8 cellular contexts compared by ENCODE assay signal in the genomic region with DNA sequence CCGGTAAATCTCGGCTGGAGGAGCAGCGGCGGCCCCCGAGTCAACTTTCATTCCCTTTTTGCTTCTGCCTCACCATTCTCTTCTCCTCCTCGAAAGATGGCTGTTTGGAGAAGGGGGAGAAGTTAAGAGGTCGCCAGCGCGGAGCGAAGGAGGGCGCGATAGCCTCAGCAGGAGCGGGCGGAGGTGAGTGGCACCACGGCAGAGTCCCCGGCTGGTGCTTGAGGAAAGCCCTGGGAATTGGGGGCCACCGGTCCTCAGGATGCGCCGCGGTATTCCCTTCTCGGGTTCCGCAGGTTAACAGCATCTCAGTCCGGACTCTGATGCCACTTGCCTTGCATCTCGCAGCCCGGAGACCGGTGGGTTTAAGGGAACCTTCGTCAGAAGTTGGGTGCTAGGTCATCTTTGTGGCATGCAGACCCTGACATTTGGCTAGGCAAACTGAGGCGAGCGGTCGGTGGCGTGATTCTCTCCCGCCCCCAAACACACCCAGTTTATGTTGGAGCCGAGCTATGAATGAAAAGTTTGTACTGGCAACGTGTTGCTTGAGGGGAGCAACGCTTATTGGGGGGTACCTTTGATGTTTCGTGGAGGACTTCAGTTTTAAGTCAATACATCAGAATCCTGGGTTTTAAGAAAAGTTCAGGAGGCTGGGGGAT. TPM values are rescaled to one million over a fixed set of nuclear protein-coding genes. Genes with fewer than 3 reads are reported as not detected.
A peak's percentile ranks its signal among the peaks of the same experiment; 100 is the strongest.
DNase-seq lines count a peak whose midpoint lies in the region; ATAC-seq and TF ChIP-seq lines count a peak whose summit lies in the region.

No MANE protein-coding gene starts in this region.

- H3K4me1 ChIP-seq in MM.1S (ENCODE audit: low read length) (no peaks in the 10 kb centered on the region), lower lobe of right lung (peaks cover 5% of the 10 kb centered on the region), tibial artery (peaks cover 0 to 13% (median 4%) of the 10 kb centered on the region in 4 donors)

- H3K9ac ChIP-seq in MM.1S (ENCODE audit: low read length): no peak overlapping the region

- H3K36me3 ChIP-seq in MM.1S (replicated peaks; ENCODE audit: insufficient read depth, low read length): no peaks in the 10 kb centered on the region
- H3K36me3 ChIP-seq in lower lobe of right lung: no peaks in the 10 kb centered on the region
- no peaks in the 10 kb centered on the region for H3K36me3 ChIP-seq in tibial artery

- no peaks in the 10 kb centered on the region for H3K9me3 ChIP-seq in MM.1S (replicated peaks; ENCODE audit: insufficient read depth, low read length)
- H3K9me3 ChIP-seq in lower lobe of right lung: no peaks in the 10 kb centered on the region
- peaks cover 0 to 5% (median 0%) of the 10 kb centered on the region in 3 donors for H3K9me3 ChIP-seq in tibial artery

- ATAC-seq in lower lobe of right lung (peak in 1 of 2 donors; percentile 25), GM18498 (IDR thresholded peaks at IDR 0.05; ENCODE audit: unreplicated experiment) (no peak)

- DNase-seq in DMS79 (lab: John Stamatoyannopoulos, UW): peak; percentile 23
- DNase-seq in MM.1S: no peak
- peak; percentile 37 for DNase-seq in cerebellum (ENCODE audit: low spot score)
- peak; percentile 45 for DNase-seq in lower lobe of right lung
- DNase-seq in tibial artery: no peak
- DNase-seq in AG08396 (ENCODE audit: low spot score): no peak
- DNase-seq in NCI-H1436 treated with DMSO at 0.1 percent for 48 hours (lab: John Stamatoyannopoulos, UW): no peak

- H3F3A ChIP-seq in MM.1S (ENCODE audit: insufficient read depth, low read length): no peaks in the 10 kb centered on the region; the same call in 1 of the 2 replicates

- H3K27me3 ChIP-seq in MM.1S (replicated peaks; ENCODE audit: insufficient read depth, low read length): no peaks in the 10 kb centered on the region
- peaks cover 19% of the 10 kb centered on the region for H3K27me3 ChIP-seq in lower lobe of right lung (ENCODE audit: low read depth)
- no peaks in the 10 kb centered on the region for H3K27me3 ChIP-seq in tibial artery

- TF ChIP-seq CTCF in MM.1S (IDR thresholded peaks at IDR 0.05; ENCODE audit: low read length) (no peak), lower lobe of right lung (IDR thresholded peaks at IDR 0.05) (no peak), tibial artery (IDR thresholded peaks at IDR 0.05) (no peak)

- H3K79me2 ChIP-seq in MM.1S (ENCODE audit: low read length): no peaks in the 10 kb centered on the region

- H4K20me1 ChIP-seq in MM.1S (ENCODE audit: insufficient read depth, low read length): no peaks in the 10 kb centered on the region

- H3K4me2 ChIP-seq in MM.1S (ENCODE audit: low read depth, low read length): peak overlapping the region; percentile 58; the same call in 1 of the 2 replicates

- H3K4me3 ChIP-seq in MM.1S (ENCODE audit: low read length): peak overlapping the region; percentile 50; the same call in 1 of the 2 replicates
- peak overlapping the region; percentile 66 for H3K4me3 ChIP-seq in lower lobe of right lung
- H3K4me3 ChIP-seq in tibial artery: peak overlapping the region; percentile 86 to 92

- H3K9me2 ChIP-seq in MM.1S (replicated peaks; ENCODE audit: insufficient read depth, low read length): no peaks in the 10 kb centered on the region

- H2AFZ ChIP-seq in MM.1S (ENCODE audit: low read length): peak overlapping the region; percentile 66; the same call in 1 of the 2 replicates

- no peak overlapping the region for H3K27ac ChIP-seq in MM.1S (ENCODE audit: low read length)
- H3K27ac ChIP-seq in lower lobe of right lung: no peak overlapping the region
- H3K27ac ChIP-seq in tibial artery: peak overlapping the region; percentile 27 to 50

- intact Hi-C loops in lower lobe of right lung (cut with DNase I) (no loop called here), tibial artery (cut with DNase I; ENCODE audit: low total_unique reads) (no loop called here)

RNA-seq across cellular contexts. Expression of gene PRPS1L1, which starts 59.5 kb away (rescaled TPM):
- total RNA-seq in cerebellum (not detected), lower lobe of right lung (not detected)

Comparison
In these comparisons a context has a peak if more than half of its experiments do, and no peak if none do; other contexts are left out.
1. DNase-seq: peak in DMS79 (single experiment), cerebellum (single experiment) and lower lobe of right lung (single experiment); none in MM.1S (single experiment), tibial artery (0 of 2), AG08396 (single experiment) and NCI-H1436 treated with DMSO at 0.1 percent for 48 hours (single experiment).
2. H3K27ac ChIP-seq: peak in tibial artery (2 of 2); none in MM.1S (single experiment) and lower lobe of right lung (single experiment).
3. Peak in every context shown above with its lines, with median percentiles within 50 percentile points of each other: H3K4me3 ChIP-seq.